ENCODE assay signal across 11 cellular contexts in the genomic region with DNA sequence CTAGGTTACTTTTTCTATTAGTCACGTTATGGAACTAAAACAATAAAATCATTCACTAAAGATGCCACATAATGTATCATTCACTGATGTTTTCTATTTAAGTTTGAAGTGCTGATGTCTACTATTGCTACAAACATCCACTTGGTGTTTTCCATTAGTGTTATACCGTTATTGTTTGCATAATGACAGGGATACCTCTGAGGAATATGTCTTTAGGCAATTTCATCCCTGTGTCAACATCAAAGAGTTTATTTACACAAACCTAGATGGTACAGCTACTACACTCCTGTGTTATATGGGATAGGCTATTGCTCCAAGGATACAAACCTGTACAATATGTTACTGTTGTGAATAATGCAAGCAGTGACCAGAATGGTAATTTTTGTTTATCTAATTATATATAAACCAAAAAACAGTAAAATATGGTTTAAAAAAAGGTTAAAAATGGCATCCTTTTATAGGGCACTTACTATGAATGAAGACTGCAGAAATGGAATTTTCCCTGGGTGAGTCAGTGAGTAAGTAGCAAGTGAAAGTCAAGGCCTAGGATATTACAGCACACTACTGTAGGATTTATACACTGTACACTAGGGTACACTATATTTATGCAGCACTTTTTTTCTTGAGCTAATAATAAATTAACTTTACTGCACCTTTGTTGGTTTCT. TPM values are rescaled to one million over a fixed set of nuclear protein-coding genes. Genes with fewer than 3 reads are reported as not detected.
DNase-seq lines count a peak whose midpoint lies in the region; ATAC-seq, FAIRE-seq and TF ChIP-seq lines count a peak whose summit lies in the region.
"Not testable (repeated sequence)": the region's sequence is repeated elsewhere in the genome, so short reads cannot be mapped to it uniquely, and the experiment has no call there.
"Had no signal": no experiment of that assay in that cellular context is flagged by ENCODE, and none has a peak within 500 bp of the region (broad histone marks: within the 10 kb centered on the region; RNA-seq: fewer than 3 reads in every experiment).

No MANE protein-coding gene starts in this region.

- H3K4me1 ChIP-seq in Panc1 (ENCODE audit: control insufficient read depth, insufficient read depth, low read length); foreskin keratinocyte: not testable (repeated sequence)

- not testable (repeated sequence) for H3K36me3 ChIP-seq in Panc1 (ENCODE audit: control insufficient read depth, insufficient read depth, low read length)

- DNase-seq in DMS153 (lab: John Stamatoyannopoulos, UW) (peak; percentile 82), NCI-H1092 treated with DMSO at 0.1 percent for 48 hours (lab: John Stamatoyannopoulos, UW) (peak; percentile 1), NCI-H345 treated with DMSO at 0.1 percent for 48 hours (lab: John Stamatoyannopoulos, UW; ENCODE audit: unreplicated experiment) (peak; percentile 16), Panc1 (ENCODE audit: low read depth, low spot score) (peak; percentile 45)
- DNase-seq in H54 (ENCODE audit: insufficient read length, low spot score); activated naive CD8-positive, alpha-beta T cell treated with anti-CD3 and anti-CD28 coated beads, Interleukin-2, amount 50 U/mL, for 24 hours; foreskin keratinocyte: not testable (repeated sequence)

- not testable (repeated sequence) for H3K27ac ChIP-seq in Panc1 (ENCODE audit: low read length); foreskin keratinocyte

- POLR2A ChIA-PET in Panc1 (lab: Charles Lee), result not testable (repeated sequence)

- not testable (repeated sequence) for H3K4me3 ChIP-seq in Panc1 (ENCODE audit: low read depth in 2 of 2, low read length in 2 of 2)

- CTCF ChIA-PET in Panc1 (lab: Charles Lee), result not testable (repeated sequence)

- not testable (repeated sequence) for TF ChIP-seq CTCF in Panc1 (IDR thresholded peaks at IDR 0.05); foreskin keratinocyte (conservative IDR thresholded peaks at IDR 0.05)

- H3K27me3 Mint-ChIP-seq in activated naive CD8-positive, alpha-beta T cell treated with anti-CD3 and anti-CD28 coated beads, Interleukin-2, amount 50 U/mL, for 24 hours, result not testable (repeated sequence)

- H3K9me3 ChIP-seq in Panc1 (ENCODE audit: control insufficient read depth, insufficient read depth, low read depth, low read length), result not testable (repeated sequence)

- not testable (repeated sequence) for H3K4me3 Mint-ChIP-seq in activated naive CD8-positive, alpha-beta T cell treated with anti-CD3 and anti-CD28 coated beads, Interleukin-2, amount 50 U/mL, for 24 hours

- ATAC-seq in Panc1 (peak; percentile 97), foreskin keratinocyte (peak; percentile 87)
- ATAC-seq in activated naive CD8-positive, alpha-beta T cell treated with anti-CD3 and anti-CD28 coated beads, Interleukin-2, amount 50 U/mL, for 24 hours, result peak; percentile 68

- not testable (repeated sequence) for BruUV-seq in Panc1 (replicated peaks; lab: Mats Ljungman, UMichigan)

- not testable (repeated sequence) for H3K9me3 Mint-ChIP-seq in activated naive CD8-positive, alpha-beta T cell treated with anti-CD3 and anti-CD28 coated beads, Interleukin-2, amount 50 U/mL, for 24 hours

- TF ChIP-seq POLR2A in H54 (IDR thresholded peaks at IDR 0.05; ENCODE audit: low read depth, low read length), result not testable (repeated sequence)

- H3K27me3 ChIP-seq in Panc1 (ENCODE audit: control insufficient read depth, insufficient read depth, low read length); foreskin keratinocyte: not testable (repeated sequence)

- in situ Hi-C loops in Panc1 (cut with HindIII; ENCODE audit: low pct_unique_long_range_greater_than_20kb, low sequenced_read_pairs), result not testable (repeated sequence)

- H3K36me3 Mint-ChIP-seq in activated naive CD8-positive, alpha-beta T cell treated with anti-CD3 and anti-CD28 coated beads, Interleukin-2, amount 50 U/mL, for 24 hours (ENCODE audit: low read depth), result not testable (repeated sequence)

- FAIRE-seq in H54 (lab: Jason Lieb, UNC), result peak; percentile 99

- H3K27ac Mint-ChIP-seq in activated naive CD8-positive, alpha-beta T cell treated with anti-CD3 and anti-CD28 coated beads, Interleukin-2, amount 50 U/mL, for 24 hours, result not testable (repeated sequence)

- intact Hi-C loops in Panc1 (cut with micrococcal nuclease; ENCODE audit: unreplicated experiment), result not testable (repeated sequence)

- H3K4me1 Mint-ChIP-seq in activated naive CD8-positive, alpha-beta T cell treated with anti-CD3 and anti-CD28 coated beads, Interleukin-2, amount 50 U/mL, for 24 hours, result peaks cover 16% of the 10 kb centered on the region

RNA-seq across cellular contexts. Expression of a gene that starts 3.9 kb away (rescaled TPM):
- total RNA-seq in Panc1 (2021; ENCODE audit: unreplicated experiment) (not detected), foreskin keratinocyte (not detected in 2 replicates)
- polyA plus RNA-seq in Panc1 (2012; ENCODE audit: insufficient read length), result not detected
- not detected in 2 replicates for polyA plus RNA-seq in foreskin keratinocyte
- total RNA-seq: A673; CD4-positive, CD25-positive, alpha-beta regulatory T cell; PC-9 had no signal
- polyA plus RNA-seq: CD4-positive, CD25-positive, alpha-beta regulatory T cell had no signal

RNA-seq across cellular contexts. Expression of a gene that starts 13.4 kb away (rescaled TPM):
- not detected for total RNA-seq in Panc1 (2021; ENCODE audit: unreplicated experiment)
- polyA plus RNA-seq in Panc1 (2012; ENCODE audit: insufficient read length), result not detected
- total RNA-seq in foreskin keratinocyte, result not detected in 2 replicates
- polyA plus RNA-seq in foreskin keratinocyte, result not detected in 2 replicates
- total RNA-seq: A673; CD4-positive, CD25-positive, alpha-beta regulatory T cell; H4; PC-9 had no signal

RNA-seq across cellular contexts. Expression of a gene that starts 19.3 kb away (rescaled TPM):
- total RNA-seq in Panc1 (2021; ENCODE audit: unreplicated experiment), result 0.74 TPM
- 0.73 TPM for polyA plus RNA-seq in Panc1 (2012; ENCODE audit: insufficient read length)
- total RNA-seq in foreskin keratinocyte, result not detected in 2 replicates
- not detected in 2 replicates for polyA plus RNA-seq in foreskin keratinocyte
- total RNA-seq: A673; CD4-positive, CD25-positive, alpha-beta regulatory T cell; PC-9 had no signal
- polyA plus RNA-seq: CD4-positive, CD25-positive, alpha-beta regulatory T cell had no signal

RNA-seq across cellular contexts. Expression of a gene that starts 30.2 kb away (rescaled TPM):
- total RNA-seq in Panc1 (2021; ENCODE audit: unreplicated experiment) (1.4 TPM), foreskin keratinocyte (not detected in 2 replicates)
- polyA plus RNA-seq in Panc1 (2012; ENCODE audit: insufficient read length), result 0.65 TPM
- not detected in 2 replicates for polyA plus RNA-seq in foreskin keratinocyte
- total RNA-seq: A673; CD4-positive, CD25-positive, alpha-beta regulatory T cell; H4; PC-9 had no signal
- polyA plus RNA-seq: CD4-positive, CD25-positive, alpha-beta regulatory T cell had no signal

RNA-seq across cellular contexts. Expression of a gene that starts 49.9 kb away (rescaled TPM):
- total RNA-seq in Panc1 (2021; ENCODE audit: unreplicated experiment) (0.95 TPM), foreskin keratinocyte (not detected in 2 replicates)
- polyA plus RNA-seq in Panc1 (2012; ENCODE audit: insufficient read length), result 1.1 TPM
- not detected in 2 replicates for polyA plus RNA-seq in foreskin keratinocyte
- total RNA-seq: A673, H4, PC-9 had no signal
